Comparison of ENCODE assay signal across 1 cellular context in the genomic region with DNA sequence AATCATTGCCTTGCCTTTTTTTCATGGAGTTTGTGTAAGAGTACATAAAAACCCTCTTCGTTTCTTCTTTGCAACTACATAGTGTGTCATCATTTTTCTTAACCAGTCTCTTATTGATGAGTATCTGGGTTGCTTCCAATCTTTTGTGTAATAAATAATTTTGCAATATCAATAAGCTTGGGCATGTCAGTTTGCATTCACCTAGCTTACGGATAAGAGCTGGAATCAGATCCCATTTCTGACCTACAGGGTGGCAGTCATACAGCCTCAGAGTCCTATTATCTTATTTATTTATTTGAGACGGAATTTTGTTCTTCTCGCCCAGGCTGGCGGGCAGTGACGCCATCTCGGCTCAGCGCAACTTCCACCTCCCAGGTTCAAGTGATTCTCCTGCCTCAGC.
A peak's percentile ranks its signal among the peaks of the same experiment; 100 is the strongest.
TF ChIP-seq lines count a peak whose summit lies in the region.

No MANE protein-coding gene starts in this region.

TF ChIP-seq in K562, 482 proteins besides CTCF, POLR2A, EP300 and RAD21:
- TF ChIP-seq THRAP3 (IDR thresholded peaks at IDR 0.05; ENCODE audit: borderline replicate concordance) = no peak
- TF ChIP-seq MYBL2 (IDR thresholded peaks at IDR 0.05; ENCODE audit: low read depth) = no peak
- TF ChIP-seq MYBL2 (CRISPR knock-in tag; IDR thresholded peaks at IDR 0.05; ENCODE audit: borderline replicate concordance) = no peak
- TF ChIP-seq ZNF282 (CRISPR knock-in tag; IDR thresholded peaks at IDR 0.05) = no peak
- TF ChIP-seq CEBPB (tag; IDR thresholded peaks at IDR 0.05) = 0 out of 2 replicates have a peak, but pooled peaks have one; percentile 26
- TF ChIP-seq ZNF445 (CRISPR knock-in tag; IDR thresholded peaks at IDR 0.05; ENCODE audit: low read depth) = no peak
- TF ChIP-seq ZNF766 (CRISPR knock-in tag; conservative IDR thresholded peaks at IDR 0.05) = no peak
